Comparison of ENCODE assay signal across 12 cellular contexts in genomic region chr14:90624732-90625444, GRCh38.
DNase-seq lines count a peak whose midpoint lies in the region; ATAC-seq and TF ChIP-seq lines count a peak whose summit lies in the region.
"Had no signal": no experiment of that assay in that cellular context is flagged by ENCODE, and none has a peak within 500 bp of the region (broad histone marks: within the 10 kb centered on the region; RNA-seq: fewer than 3 reads in every experiment).

No MANE protein-coding gene starts in this region.

- intact Hi-C loops in tibial artery (cut with DNase I; ENCODE audit: low total_unique reads), result loop anchor here (2.0 to 10.0 kb wide), 2 partner anchors 50 to 72 kb away; no protein-coding TSS in a partner anchor

- H3K4me1 ChIP-seq in tibial artery, result peaks cover 5 to 57% (median 38%) of the 10 kb centered on the region in 4 donors

- H3K27ac ChIP-seq in tibial artery, result peak overlapping the region; percentile 8 to 33
- H3K27ac ChIP-seq: thoracic aorta had no signal

- peak; percentile 69 for ATAC-seq in SK-N-SH treated with all-trans-retinoic acid at 6 μM for 48 hours
- no peak for ATAC-seq in HG03095 (IDR thresholded peaks at IDR 0.05; ENCODE audit: unreplicated experiment)

- DNase-seq in SHP77 treated with DMSO at 0.1 percent for 48 hours (lab: John Stamatoyannopoulos, UW), result peak; percentile 4
- no peak for DNase-seq in SHP77 (lab: John Stamatoyannopoulos, UW)
- DNase-seq in iris pigment epithelial cell (ENCODE audit: low read depth), result peak; percentile 57
- DNase-seq in tibial artery, result no peak
- DNase-seq in MV-4-11 (lab: John Stamatoyannopoulos, UW), result no peak
- DNase-seq in HuH-7 (ENCODE audit: low spot score), result no peak
- DNase-seq: activated CD4-positive, alpha-beta T cell treated with anti-CD3 and anti-CD28 coated beads, Interleukin-2, amount 50 U/mL, for 48 hours; stimulated activated CD4-positive, alpha-beta T cell treated with anti-CD3 and anti-CD28 coated beads, Interleukin-2, amount 100 ng/mL, for 48 hours had no signal

- H3K9me3 ChIP-seq in tibial artery, result no peaks in the 10 kb centered on the region
- H3K9me3 ChIP-seq: MG63, thoracic aorta had no signal

- no peaks in the 10 kb centered on the region for H3K36me3 ChIP-seq in tibial artery
- H3K36me3 ChIP-seq: MG63, thoracic aorta had no signal

- H3K27me3 ChIP-seq in tibial artery, result no peaks in the 10 kb centered on the region
- H3K27me3 ChIP-seq: MG63 had no signal

- no peak overlapping the region for H3K4me3 ChIP-seq in tibial artery
- H3K4me3 ChIP-seq: MG63, thoracic aorta had no signal

- TF ChIP-seq CTCF in tibial artery (IDR thresholded peaks at IDR 0.05), result no peak

TF ChIP-seq in SK-N-SH treated with all-trans-retinoic acid at 6 μM for 48 hours, 23 proteins besides CTCF, POLR2A, EP300 and RAD21:
- TF ChIP-seq CSRNP3 (CRISPR knock-in tag; IDR thresholded peaks at IDR 0.05), result no peak
- TF ChIP-seq TSHZ2 (CRISPR knock-in tag; IDR thresholded peaks at IDR 0.05), result no peak
- TF ChIP-seq OSR1 (CRISPR knock-in tag; IDR thresholded peaks at IDR 0.05), result no peak
- no peak for TF ChIP-seq TCF4 (CRISPR knock-in tag; IDR thresholded peaks at IDR 0.05; ENCODE audit: borderline replicate concordance)
- TF ChIP-seq ISL1 (CRISPR knock-in tag; IDR thresholded peaks at IDR 0.05), result peak; percentile 24; the same call in 1 of the 2 replicates
- no peak for TF ChIP-seq ZFP3 (CRISPR knock-in tag; IDR thresholded peaks at IDR 0.05)
- TF ChIP-seq TOX (CRISPR knock-in tag; IDR thresholded peaks at IDR 0.05; ENCODE audit: borderline replicate concordance), result no peak
- TF ChIP-seq ZNF8 (CRISPR knock-in tag; IDR thresholded peaks at IDR 0.05), result no peak
TF ChIP-seq in SK-N-SH treated with all-trans-retinoic acid at 6 μM for 48 hours: peak in this region for 1.

Comparison
In these comparisons a context has a peak if more than half of its experiments do, and no peak if none do; other contexts are left out.
1. DNase-seq: peak in SHP77 treated with DMSO at 0.1 percent for 48 hours (single experiment) and iris pigment epithelial cell (single experiment); none in SHP77 (0 of 2), tibial artery (0 of 2), MV-4-11 (single experiment) and HuH-7 (single experiment).